In the genomic region with DNA sequence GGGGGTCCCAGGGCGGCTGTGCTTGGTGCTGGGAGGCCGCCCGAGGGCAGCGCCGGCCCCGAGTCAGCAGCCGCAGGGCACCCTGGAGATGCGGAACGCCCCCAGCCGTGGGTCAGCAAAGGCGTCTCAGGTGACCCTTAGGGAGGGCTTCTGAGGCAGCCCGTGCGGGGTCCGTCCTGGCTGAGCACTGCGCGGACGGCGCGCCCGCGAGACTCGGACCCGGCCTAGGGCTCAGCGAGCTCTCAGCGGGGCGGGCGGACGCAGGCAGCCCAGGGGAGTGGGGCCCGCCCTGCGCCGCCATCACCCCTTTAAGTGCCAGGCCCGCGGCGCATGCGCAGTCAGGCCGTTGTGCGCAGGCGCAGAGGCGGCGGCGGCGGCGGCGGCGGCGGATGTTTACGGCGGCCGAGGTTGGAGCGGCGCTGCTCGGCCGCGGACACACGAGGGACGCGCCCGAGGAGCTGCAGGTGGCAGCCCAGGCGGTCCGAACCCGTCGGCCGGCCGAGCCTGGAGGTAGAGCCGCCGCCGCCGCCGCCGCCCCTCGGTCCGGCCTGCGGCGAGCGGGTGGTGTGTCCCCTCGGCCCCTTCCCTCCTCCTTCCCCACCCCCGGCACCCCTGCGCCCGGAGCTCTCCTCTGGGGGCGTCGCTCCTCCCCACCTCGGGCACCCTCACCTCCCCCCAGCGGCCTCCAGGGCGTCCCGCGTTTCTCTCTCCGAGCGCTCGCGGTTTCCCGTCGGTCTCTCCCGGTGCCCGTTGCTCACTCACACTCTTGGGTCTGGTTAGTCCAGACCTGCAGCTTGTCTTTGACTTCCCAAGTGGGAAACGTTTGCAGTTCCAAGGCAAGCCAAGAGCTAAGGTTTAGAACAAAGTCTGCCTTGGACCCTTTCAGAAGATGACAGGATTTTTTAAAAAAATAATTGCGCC, we compare ENCODE assay signal across 1 cellular context.
TF ChIP-seq lines count a peak whose summit lies in the region.

Gene PCMTD2, plus strand, starts transcription at position 388 of the 921 bp plus-strand sequence. CDS start 4,218 bp downstream, outside the sequence.

TF ChIP-seq in K562, 482 proteins besides CTCF, POLR2A, EP300 and RAD21 (continued from another document and continues in another):
- TF ChIP-seq, protein P1, sequence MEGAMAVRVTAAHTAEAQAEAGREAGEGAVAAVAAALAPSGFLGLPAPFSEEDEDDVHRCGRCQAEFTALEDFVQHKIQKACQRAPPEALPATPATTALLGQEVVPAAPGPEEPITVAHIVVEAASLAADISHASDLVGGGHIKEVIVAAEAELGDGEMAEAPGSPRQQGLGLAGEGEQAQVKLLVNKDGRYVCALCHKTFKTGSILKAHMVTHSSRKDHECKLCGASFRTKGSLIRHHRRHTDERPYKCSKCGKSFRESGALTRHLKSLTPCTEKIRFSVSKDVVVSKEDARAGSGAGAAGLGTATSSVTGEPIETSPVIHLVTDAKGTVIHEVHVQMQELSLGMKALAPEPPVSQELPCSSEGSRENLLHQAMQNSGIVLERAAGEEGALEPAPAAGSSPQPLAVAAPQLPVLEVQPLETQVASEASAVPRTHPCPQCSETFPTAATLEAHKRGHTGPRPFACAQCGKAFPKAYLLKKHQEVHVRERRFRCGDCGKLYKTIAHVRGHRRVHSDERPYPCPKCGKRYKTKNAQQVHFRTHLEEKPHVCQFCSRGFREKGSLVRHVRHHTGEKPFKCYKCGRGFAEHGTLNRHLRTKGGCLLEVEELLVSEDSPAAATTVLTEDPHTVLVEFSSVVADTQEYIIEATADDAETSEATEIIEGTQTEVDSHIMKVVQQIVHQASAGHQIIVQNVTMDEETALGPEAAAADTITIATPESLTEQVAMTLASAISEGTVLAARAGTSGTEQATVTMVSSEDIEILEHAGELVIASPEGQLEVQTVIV (CRISPR knock-in tag; IDR thresholded peaks at IDR 0.05; ENCODE audit: borderline replicate concordance), result no peak
- TF ChIP-seq, protein P2, sequence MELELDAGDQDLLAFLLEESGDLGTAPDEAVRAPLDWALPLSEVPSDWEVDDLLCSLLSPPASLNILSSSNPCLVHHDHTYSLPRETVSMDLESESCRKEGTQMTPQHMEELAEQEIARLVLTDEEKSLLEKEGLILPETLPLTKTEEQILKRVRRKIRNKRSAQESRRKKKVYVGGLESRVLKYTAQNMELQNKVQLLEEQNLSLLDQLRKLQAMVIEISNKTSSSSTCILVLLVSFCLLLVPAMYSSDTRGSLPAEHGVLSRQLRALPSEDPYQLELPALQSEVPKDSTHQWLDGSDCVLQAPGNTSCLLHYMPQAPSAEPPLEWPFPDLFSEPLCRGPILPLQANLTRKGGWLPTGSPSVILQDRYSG (tag; conservative IDR thresholded peaks at IDR 0.05; ENCODE audit: low read depth), result 0 out of 2 replicates have a peak, but pooled peaks have one; percentile 23
- TF ChIP-seq ZNF444 (CRISPR knock-in tag; IDR thresholded peaks at IDR 0.05) (no peak), ZNF12 (CRISPR knock-in tag; IDR thresholded peaks at IDR 0.05) (peak; percentile 71; the same call in 1 of the 2 replicates), ZFP1 (CRISPR knock-in tag; IDR thresholded peaks at IDR 0.05) (no peak), ZZZ3 (IDR thresholded peaks at IDR 0.05) (no peak), MXI1 (IDR thresholded peaks at IDR 0.05; ENCODE audit: low read depth, low read length) (no peak), TRIM24 (IDR thresholded peaks at IDR 0.05) (peak in 1 of 2 experiments; percentile 39; a peak in 1 of 4 replicates), ZNF778 (CRISPR knock-in tag; IDR thresholded peaks at IDR 0.05) (no peak), WHSC1 (IDR thresholded peaks at IDR 0.05; ENCODE audit: low read length) (no peak), ZBTB11 (CRISPR knock-in tag; IDR thresholded peaks at IDR 0.05) (peak in 1 of 3 experiments; percentile 78; a peak in 2 of 6 replicates), ZNF77 (CRISPR knock-in tag; IDR thresholded peaks at IDR 0.05) (no peak), PHF8 (IDR thresholded peaks at IDR 0.05; ENCODE audit: borderline replicate concordance, low read length) (peak; percentile 87; the same call in 1 of the 2 replicates), ZSCAN29 (IDR thresholded peaks at IDR 0.05) (no peak), NR1H2 (CRISPR knock-in tag; IDR thresholded peaks at IDR 0.05) (peak; percentile 83; the same call in 1 of the 2 replicates), LCOR (CRISPR knock-in tag; IDR thresholded peaks at IDR 0.05) (no peak; the same call in 1 of the 2 replicates), ZNF408 (CRISPR knock-in tag; IDR thresholded peaks at IDR 0.05; ENCODE audit: low read depth) (no peak), MTA1 (IDR thresholded peaks at IDR 0.05; ENCODE audit: borderline replicate concordance) (0 out of 2 replicates have a peak, but pooled peaks have one; percentile 41), TAF15 (IDR thresholded peaks at IDR 0.05; ENCODE audit: low read depth, low read length) (no peak), NR4A1 (CRISPR knock-in tag; IDR thresholded peaks at IDR 0.05) (no peak), NR4A1 (tag; IDR thresholded peaks at IDR 0.05) (no peak), BACH1 (tag; IDR thresholded peaks at IDR 0.05) (no peak), UBTF (IDR thresholded peaks at IDR 0.05; ENCODE audit: borderline replicate concordance in 1 of 2, low read depth in 2 of 2, low read length in 2 of 2) (peak in 1 of 2 experiments; percentile 68; a peak in 1 of 4 replicates), RAD51 (IDR thresholded peaks at IDR 0.05; ENCODE audit: borderline replicate concordance, low read depth) (no peak), NFIC (IDR thresholded peaks at IDR 0.05) (0 out of 2 replicates have a peak, but pooled peaks have one; percentile 15), PHB (CRISPR knock-in tag; IDR thresholded peaks at IDR 0.05) (no peak), GTF2F1 (IDR thresholded peaks at IDR 0.05; ENCODE audit: low read depth, low read length) (no peak)
- TF ChIP-seq, protein P3, sequence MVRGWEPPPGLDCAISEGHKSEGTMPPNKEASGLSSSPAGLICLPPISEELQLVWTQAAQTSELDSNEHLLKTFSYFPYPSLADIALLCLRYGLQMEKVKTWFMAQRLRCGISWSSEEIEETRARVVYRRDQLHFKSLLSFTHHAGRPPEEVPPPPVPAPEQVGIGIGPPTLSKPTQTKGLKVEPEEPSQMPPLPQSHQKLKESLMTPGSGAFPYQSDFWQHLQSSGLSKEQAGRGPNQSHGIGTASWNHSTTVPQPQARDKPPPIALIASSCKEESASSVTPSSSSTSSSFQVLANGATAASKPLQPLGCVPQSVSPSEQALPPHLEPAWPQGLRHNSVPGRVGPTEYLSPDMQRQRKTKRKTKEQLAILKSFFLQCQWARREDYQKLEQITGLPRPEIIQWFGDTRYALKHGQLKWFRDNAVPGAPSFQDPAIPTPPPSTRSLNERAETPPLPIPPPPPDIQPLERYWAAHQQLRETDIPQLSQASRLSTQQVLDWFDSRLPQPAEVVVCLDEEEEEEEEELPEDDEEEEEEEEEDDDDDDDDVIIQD (CRISPR knock-in tag; IDR thresholded peaks at IDR 0.05), result no peak
- TF ChIP-seq, protein P4, sequence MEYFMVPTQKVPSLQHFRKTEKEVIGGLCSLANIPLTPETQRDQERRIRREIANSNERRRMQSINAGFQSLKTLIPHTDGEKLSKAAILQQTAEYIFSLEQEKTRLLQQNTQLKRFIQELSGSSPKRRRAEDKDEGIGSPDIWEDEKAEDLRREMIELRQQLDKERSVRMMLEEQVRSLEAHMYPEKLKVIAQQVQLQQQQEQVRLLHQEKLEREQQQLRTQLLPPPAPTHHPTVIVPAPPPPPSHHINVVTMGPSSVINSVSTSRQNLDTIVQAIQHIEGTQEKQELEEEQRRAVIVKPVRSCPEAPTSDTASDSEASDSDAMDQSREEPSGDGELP (CRISPR knock-in tag; IDR thresholded peaks at IDR 0.05; ENCODE audit: borderline replicate concordance), result peak; percentile 77; the same call in 1 of the 2 replicates
- TF ChIP-seq, protein P5, sequence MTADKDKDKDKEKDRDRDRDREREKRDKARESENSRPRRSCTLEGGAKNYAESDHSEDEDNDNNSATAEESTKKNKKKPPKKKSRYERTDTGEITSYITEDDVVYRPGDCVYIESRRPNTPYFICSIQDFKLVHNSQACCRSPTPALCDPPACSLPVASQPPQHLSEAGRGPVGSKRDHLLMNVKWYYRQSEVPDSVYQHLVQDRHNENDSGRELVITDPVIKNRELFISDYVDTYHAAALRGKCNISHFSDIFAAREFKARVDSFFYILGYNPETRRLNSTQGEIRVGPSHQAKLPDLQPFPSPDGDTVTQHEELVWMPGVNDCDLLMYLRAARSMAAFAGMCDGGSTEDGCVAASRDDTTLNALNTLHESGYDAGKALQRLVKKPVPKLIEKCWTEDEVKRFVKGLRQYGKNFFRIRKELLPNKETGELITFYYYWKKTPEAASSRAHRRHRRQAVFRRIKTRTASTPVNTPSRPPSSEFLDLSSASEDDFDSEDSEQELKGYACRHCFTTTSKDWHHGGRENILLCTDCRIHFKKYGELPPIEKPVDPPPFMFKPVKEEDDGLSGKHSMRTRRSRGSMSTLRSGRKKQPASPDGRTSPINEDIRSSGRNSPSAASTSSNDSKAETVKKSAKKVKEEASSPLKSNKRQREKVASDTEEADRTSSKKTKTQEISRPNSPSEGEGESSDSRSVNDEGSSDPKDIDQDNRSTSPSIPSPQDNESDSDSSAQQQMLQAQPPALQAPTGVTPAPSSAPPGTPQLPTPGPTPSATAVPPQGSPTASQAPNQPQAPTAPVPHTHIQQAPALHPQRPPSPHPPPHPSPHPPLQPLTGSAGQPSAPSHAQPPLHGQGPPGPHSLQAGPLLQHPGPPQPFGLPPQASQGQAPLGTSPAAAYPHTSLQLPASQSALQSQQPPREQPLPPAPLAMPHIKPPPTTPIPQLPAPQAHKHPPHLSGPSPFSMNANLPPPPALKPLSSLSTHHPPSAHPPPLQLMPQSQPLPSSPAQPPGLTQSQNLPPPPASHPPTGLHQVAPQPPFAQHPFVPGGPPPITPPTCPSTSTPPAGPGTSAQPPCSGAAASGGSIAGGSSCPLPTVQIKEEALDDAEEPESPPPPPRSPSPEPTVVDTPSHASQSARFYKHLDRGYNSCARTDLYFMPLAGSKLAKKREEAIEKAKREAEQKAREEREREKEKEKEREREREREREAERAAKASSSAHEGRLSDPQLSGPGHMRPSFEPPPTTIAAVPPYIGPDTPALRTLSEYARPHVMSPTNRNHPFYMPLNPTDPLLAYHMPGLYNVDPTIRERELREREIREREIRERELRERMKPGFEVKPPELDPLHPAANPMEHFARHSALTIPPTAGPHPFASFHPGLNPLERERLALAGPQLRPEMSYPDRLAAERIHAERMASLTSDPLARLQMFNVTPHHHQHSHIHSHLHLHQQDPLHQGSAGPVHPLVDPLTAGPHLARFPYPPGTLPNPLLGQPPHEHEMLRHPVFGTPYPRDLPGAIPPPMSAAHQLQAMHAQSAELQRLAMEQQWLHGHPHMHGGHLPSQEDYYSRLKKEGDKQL (CRISPR knock-in tag; IDR thresholded peaks at IDR 0.05; ENCODE audit: borderline replicate concordance), result no peak
- TF ChIP-seq, protein P6, sequence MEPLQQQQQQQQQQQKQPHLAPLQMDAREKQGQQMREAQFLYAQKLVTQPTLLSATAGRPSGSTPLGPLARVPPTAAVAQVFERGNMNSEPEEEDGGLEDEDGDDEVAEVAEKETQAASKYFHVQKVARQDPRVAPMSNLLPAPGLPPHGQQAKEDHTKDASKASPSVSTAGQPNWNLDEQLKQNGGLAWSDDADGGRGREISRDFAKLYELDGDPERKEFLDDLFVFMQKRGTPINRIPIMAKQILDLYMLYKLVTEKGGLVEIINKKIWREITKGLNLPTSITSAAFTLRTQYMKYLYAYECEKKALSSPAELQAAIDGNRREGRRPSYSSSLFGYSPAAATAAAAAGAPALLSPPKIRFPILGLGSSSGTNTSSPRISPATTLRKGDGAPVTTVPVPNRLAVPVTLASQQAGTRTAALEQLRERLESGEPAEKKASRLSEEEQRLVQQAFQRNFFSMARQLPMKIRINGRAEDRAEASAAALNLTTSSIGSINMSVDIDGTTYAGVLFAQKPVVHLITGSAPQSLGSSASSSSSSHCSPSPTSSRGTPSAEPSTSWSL (CRISPR knock-in tag; IDR thresholded peaks at IDR 0.05; ENCODE audit: borderline replicate concordance), result 0 out of 2 replicates have a peak, but pooled peaks have one; percentile 32
